In the genomic region with DNA sequence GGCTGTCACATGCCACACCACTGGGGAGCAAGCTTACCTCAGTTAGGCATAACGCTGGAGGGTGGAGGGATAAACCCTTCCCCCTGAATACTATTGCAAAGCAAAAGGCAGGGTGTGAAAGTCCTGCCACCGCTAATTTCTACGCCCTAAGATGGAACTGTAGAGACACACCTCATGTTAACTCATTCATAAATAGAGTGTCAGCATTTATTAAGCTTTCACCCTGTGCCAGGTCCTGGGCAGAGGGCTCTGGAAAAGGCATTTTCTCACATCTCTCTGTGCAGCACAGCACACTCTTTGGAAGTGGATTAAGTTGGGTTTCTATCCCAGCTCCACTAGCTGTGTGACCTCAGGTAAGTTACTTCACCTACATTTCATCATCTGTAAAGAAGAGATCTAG, we compare ENCODE assay signal across 19 cellular contexts. TPM values are rescaled to one million over a fixed set of nuclear protein-coding genes. Genes with fewer than 3 reads are reported as not detected.
DNase-seq lines count a peak whose midpoint lies in the region; ATAC-seq, FAIRE-seq and TF ChIP-seq lines count a peak whose summit lies in the region.
"Had no signal": no experiment of that assay in that cellular context is flagged by ENCODE, and none has a peak within 500 bp of the region (broad histone marks: within the 10 kb centered on the region; RNA-seq: fewer than 3 reads in every experiment).

No MANE protein-coding gene starts in this region.

- H3K14ac ChIP-seq in IMR-90 (replicated peaks; ENCODE audit: low read depth, low read length), result no peak overlapping the region

- H3K79me2 ChIP-seq in K562 (ENCODE audit: control insufficient read depth, insufficient read depth, low read length) (no peaks in the 10 kb centered on the region), MM.1S (ENCODE audit: low read length) (no peaks in the 10 kb centered on the region)

- H3K56ac ChIP-seq in IMR-90 (ENCODE audit: extremely low read depth, insufficient read depth, low read length), result no peak overlapping the region

- no peaks in the 10 kb centered on the region for H3K9me3 ChIP-seq in A549
- no peaks in the 10 kb centered on the region for H3K9me3 ChIP-seq in IMR-90 (ENCODE audit: control insufficient read depth, insufficient read depth, low read length)
- H3K9me3 ChIP-seq in K562 (replicated peaks; ENCODE audit: control insufficient read depth, insufficient read depth, low read depth, low read length), result no peaks in the 10 kb centered on the region
- no peaks in the 10 kb centered on the region for H3K9me3 ChIP-seq in MM.1S (replicated peaks; ENCODE audit: insufficient read depth, low read length)
- H3K9me3 ChIP-seq: BLaER1, Caco-2, HAP-1 had no signal

- 0 out of 2 replicates have a peak, but pooled peaks cover 4% of the 10 kb centered on the region for H3K9me1 ChIP-seq in IMR-90 (ENCODE audit: insufficient read depth, low read length)
- no peaks in the 10 kb centered on the region for H3K9me1 ChIP-seq in K562 (ENCODE audit: control insufficient read depth, insufficient read depth, low read length)

- dilution Hi-C loops in IMR-90 (cut with HindIII; ENCODE audit: low sequenced_read_pairs, unreplicated experiment), result no loop called here

- H4K20me1 ChIP-seq in IMR-90 (ENCODE audit: insufficient read depth, low read length) (no peaks in the 10 kb centered on the region), K562 (replicated peaks; ENCODE audit: control insufficient read depth, insufficient read depth, low read length) (no peaks in the 10 kb centered on the region), MM.1S (ENCODE audit: insufficient read depth, low read length) (no peaks in the 10 kb centered on the region)
- H4K20me1 ChIP-seq: BLaER1 had no signal

- no TSS peak for BruUV-seq in IMR-90 (replicated peaks; lab: Mats Ljungman, UMichigan)
- no TSS peak for BruUV-seq in K562 (replicated peaks; lab: Mats Ljungman, UMichigan)

- H2BK5ac ChIP-seq in IMR-90 (ENCODE audit: low read depth, low read length, poor library complexity, severe bottlenecking), result no peak overlapping the region

- H4K5ac ChIP-seq in IMR-90 (ENCODE audit: low read depth, low read length), result no peak overlapping the region

- H3K27ac ChIP-seq in A549 (no peak overlapping the region), IMR-90 (ENCODE audit: insufficient read depth, low read length) (no peak overlapping the region), K562 (ENCODE audit: extremely low read depth, low read depth, low read length) (no peak overlapping the region), MM.1S (ENCODE audit: low read length) (no peak overlapping the region)
- H3K27ac ChIP-seq: BLaER1, C4-2B had no signal

- TF ChIP-seq EP300 in A549 (IDR thresholded peaks at IDR 0.05) (no peak), K562 (IDR thresholded peaks at IDR 0.05; ENCODE audit: low read length) (no peak)

- DNase-seq in A549 (ENCODE audit: low read depth in 1 of 2, low spot score in 1 of 2), result no peak
- no peak for DNase-seq in IMR-90
- DNase-seq in K562 (ENCODE audit: extremely low read depth in 1 of 4, low spot score in 3 of 4), result no peak
- DNase-seq in NCI-H1930 (lab: John Stamatoyannopoulos, UW), result no peak
- DNase-seq in MM.1S, result no peak
- DNase-seq in omental fat pad (ENCODE audit: low spot score), result no peak
- DNase-seq: Caco-2; CD4-positive, CD25-positive, alpha-beta regulatory T cell; CD8-positive, alpha-beta T cell; DMS153; DND-41; GOT3; HFFc6 had no signal

- H3K79me1 ChIP-seq in IMR-90 (ENCODE audit: low read depth in 1 of 2, low read length in 2 of 2), result no peaks in the 10 kb centered on the region

- no peak overlapping the region for H4K8ac ChIP-seq in IMR-90 (ENCODE audit: low read depth in 2 of 2, low read length in 2 of 2)

- ATAC-seq in A549, result no peak
- ATAC-seq in IMR-90 (ENCODE audit: low read depth), result no peak
- no peak for ATAC-seq in K562
- ATAC-seq in omental fat pad (ENCODE audit: low FRiP score), result no peak
- ATAC-seq: CD8-positive, alpha-beta T cell had no signal

- H3K27me3 ChIP-seq in IMR-90 (ENCODE audit: control insufficient read depth, insufficient read depth, low read length) (no peaks in the 10 kb centered on the region), K562 (ENCODE audit: control insufficient read depth in 2 of 2, insufficient read depth in 2 of 2, low read length in 2 of 2) (no peaks in the 10 kb centered on the region), MM.1S (replicated peaks; ENCODE audit: insufficient read depth, low read length) (no peaks in the 10 kb centered on the region)
- H3K27me3 ChIP-seq: BLaER1 had no signal

- H2AK5ac ChIP-seq in IMR-90 (ENCODE audit: low read depth, low read length), result no peak overlapping the region

- no peak overlapping the region for H2BK15ac ChIP-seq in IMR-90 (ENCODE audit: low read depth, low read length)

- H4K91ac ChIP-seq in IMR-90 (ENCODE audit: insufficient read depth, low read depth, low read length), result no peak overlapping the region

- H3K36me3 ChIP-seq in IMR-90 (ENCODE audit: control insufficient read depth, insufficient read depth, low read length), result peaks cover 9% of the 10 kb centered on the region
- H3K36me3 ChIP-seq in K562 (ENCODE audit: control insufficient read depth, insufficient read depth, low read length), result peaks cover 32% of the 10 kb centered on the region
- H3K36me3 ChIP-seq in MM.1S (replicated peaks; ENCODE audit: insufficient read depth, low read length), result no peaks in the 10 kb centered on the region

- FAIRE-seq in A549 (lab: Jason Lieb, UNC) (no peak), K562 (lab: Jason Lieb, UNC) (no peak)
- FAIRE-seq: G401.6, GM12892, H54 had no signal

- no peaks in the 10 kb centered on the region for H3K9me2 ChIP-seq in MM.1S (replicated peaks; ENCODE audit: insufficient read depth, low read length)

- H2BK20ac ChIP-seq in IMR-90 (ENCODE audit: low read depth, low read length), result no peak overlapping the region

- CTCF ChIA-PET in A549 (lab: Yijun Ruan, JAX) (interaction anchor here (1.3 to 1.9 kb wide), 2 partner anchors 10 to 291 kb away, joined by 5 read pairs; no protein-coding TSS in a partner anchor), IMR-90 (lab: Yijun Ruan, JAX) (no interaction called here), K562 (lab: Yijun Ruan, JAX; ENCODE audit: low intra/inter-chr PET ratio) (no interaction called here)

- TF ChIP-seq POLR2A in A549 (IDR thresholded peaks at IDR 0.05; ENCODE audit: low read length) (no peak), IMR-90 (IDR thresholded peaks at IDR 0.05; ENCODE audit: low read depth, low read length) (no peak), K562 (conservative IDR thresholded peaks at IDR 0.05) (no peak)

- TF ChIP-seq CTCF in A549 (IDR thresholded peaks at IDR 0.05), result no peak
- TF ChIP-seq CTCF in IMR-90 (conservative IDR thresholded peaks at IDR 0.05; ENCODE audit: low read depth, low read length), result no peak
- TF ChIP-seq CTCF in K562 (IDR thresholded peaks at IDR 0.05 in 2 of 3, conservative IDR thresholded peaks at IDR 0.05 in 1 of 3; ENCODE audit: insufficient read depth in 2 of 3, low read depth in 1 of 3, low read length in 3 of 3), result no peak
- TF ChIP-seq CTCF in MM.1S (IDR thresholded peaks at IDR 0.05; ENCODE audit: low read length), result no peak
- no peak for TF ChIP-seq CTCF in omental fat pad (IDR thresholded peaks at IDR 0.05)

- no peak overlapping the region for H2AK9ac ChIP-seq in IMR-90 (replicated peaks; ENCODE audit: low read depth, low read length, poor library complexity)

- POLR2A ChIA-PET in A549 (lab: Yijun Ruan, JAX), result no interaction called here
- POLR2A ChIA-PET in IMR-90 (lab: Charles Lee; ENCODE audit: unreplicated experiment), result no interaction called here
- POLR2A ChIA-PET in K562 (lab: Yijun Ruan, JAX), result no interaction called here

- no peak overlapping the region for H3K18ac ChIP-seq in IMR-90 (ENCODE audit: low read depth, low read length)

- TF ChIP-seq RAD21 in A549 (conservative IDR thresholded peaks at IDR 0.05 in 1 of 2, IDR thresholded peaks at IDR 0.05 in 1 of 2) (no peak), IMR-90 (IDR thresholded peaks at IDR 0.05; ENCODE audit: low read length) (no peak), K562 (CRISPR knock-in tag; conservative IDR thresholded peaks at IDR 0.05 in 1 of 2, IDR thresholded peaks at IDR 0.05 in 1 of 2) (no peak)

- H3K9ac ChIP-seq in IMR-90 (ENCODE audit: low read depth, low read length) (no peak overlapping the region), K562 (ENCODE audit: insufficient read depth in 1 of 2, low read depth in 2 of 2, low read length in 2 of 2) (no peak overlapping the region), MM.1S (ENCODE audit: low read length) (no peak overlapping the region)
- H3K9ac ChIP-seq: BLaER1 had no signal

- no peaks in the 10 kb centered on the region for H3K4me1 ChIP-seq in A549
- no peaks in the 10 kb centered on the region for H3K4me1 ChIP-seq in IMR-90 (ENCODE audit: control insufficient read depth, insufficient read depth, low read length)
- peaks cover 15 to 20% of the 10 kb centered on the region in 2 experiments; a peak in 4 of 5 replicates for H3K4me1 ChIP-seq in K562 (replicated peaks in 1 of 2; ENCODE audit: control insufficient read depth in 2 of 2, insufficient read depth in 2 of 2, low read length in 2 of 2)
- no peaks in the 10 kb centered on the region for H3K4me1 ChIP-seq in MM.1S (ENCODE audit: low read length)
- H3K4me1 ChIP-seq: BLaER1, Caco-2 had no signal

- H2AFZ ChIP-seq in IMR-90 (replicated peaks; ENCODE audit: low read length, poor library complexity), result no peak overlapping the region
- H2AFZ ChIP-seq in K562 (ENCODE audit: low read depth, low read length), result no peak overlapping the region
- H2AFZ ChIP-seq in MM.1S (ENCODE audit: low read length), result no peak overlapping the region

- no peak overlapping the region for H3K4me2 ChIP-seq in A549
- H3K4me2 ChIP-seq in IMR-90 (ENCODE audit: low read depth, low read length), result no peak overlapping the region
- no peak overlapping the region for H3K4me2 ChIP-seq in K562 (ENCODE audit: insufficient read depth, low read length)
- no peak overlapping the region for H3K4me2 ChIP-seq in MM.1S (ENCODE audit: low read depth, low read length)
- H3K4me2 ChIP-seq: BLaER1 had no signal

- no peak overlapping the region for H2BK120ac ChIP-seq in IMR-90 (ENCODE audit: low read depth, low read length)

- H3K4me3 ChIP-seq in A549 (no peak overlapping the region), IMR-90 (ENCODE audit: insufficient read depth, low read depth, low read length) (no peak overlapping the region), K562 (no peak overlapping the region), MM.1S (ENCODE audit: low read length) (no peak overlapping the region)
- H3K4me3 ChIP-seq: BLaER1, HAP-1 had no signal

- intact Hi-C loops in IMR-90 (cut with micrococcal nuclease) (no loop called here), K562 (cut with micrococcal nuclease) (no loop called here)

- WGBS in A549 (ENCODE audit: missing lambda C conversion rate), result 93% methylated on average over 3 of the region's 3 CpGs
- WGBS in IMR-90 (ENCODE audit: extremely low coverage in 2 of 2, insufficient read length in 1 of 2), 2 experiments, result no CpG with 5 or more reads among the region's 3 CpGs
- 92% methylated on average over 3 of the region's 3 CpGs for WGBS in K562 (ENCODE audit: insufficient coverage, low coverage, missing lambda C conversion rate)

- no peaks in the 10 kb centered on the region for H3F3A ChIP-seq in MM.1S (ENCODE audit: insufficient read depth, low read length)

- in situ Hi-C loops in IMR-90 (cut with MboI; ENCODE audit: low sequenced_read_pairs) (no loop called here), K562 (cut with MboI) (no loop called here)

- no peak overlapping the region for H3K4ac ChIP-seq in IMR-90 (ENCODE audit: low read depth, low read length)

- no peak overlapping the region for H3K23ac ChIP-seq in IMR-90 (ENCODE audit: low read depth, low read length)

RNA-seq across cellular contexts. Expression of a gene that starts 21.8 kb away (rescaled TPM):
- polyA plus RNA-seq in A549 (2011; rRNA removed) (113 and 177 TPM in 2 replicates), A549 (2017; fragmentation: RNase III; extraction: RNeasy Plus Mini Kit Qiagen cat#74134 plus additional on column Dnase treatment) (118 to 152 TPM (median 121 TPM) in 3 replicates), IMR-90 (2012; rRNA removed) (80.5 and 81.4 TPM in 2 replicates), K562 (2011; rRNA removed) (247 and 349 TPM in 2 replicates), K562 (2014; fragmentation: Illumina TruSeq; extraction: Trizol) (198 and 252 TPM in 2 replicates), K562 (2014; fragmentation: Nextera tagmentation; extraction: Ambion mirVana) (100 to 1,000 TPM; 777 to 862 TPM), K562 (2014; rRNA removed) (271 and 298 TPM in 2 replicates)
- 112 and 120 TPM in 2 replicates for polyA plus RNA-seq in A549 (2012; cell fraction: cytosol; rRNA removed)
- polyA plus RNA-seq in A549 (2012; cell fraction: nucleus; rRNA removed), result 35.5 and 56.5 TPM in 2 replicates
- 29.2 and 36.2 TPM in 2 replicates for polyA minus RNA-seq in A549 (2011; rRNA and poly(A)+ RNA removed)
- total RNA-seq in IMR-90 (2012; rRNA removed) (66.5 and 158 TPM in 2 replicates), K562 (2014; rRNA removed) (149 and 174 TPM in 2 replicates), K562 (2014; rRNA removed; fragmentation: Illumina TruSeq; extraction: Trizol) (263 and 285 TPM in 2 replicates), K562 (2015; rRNA removed; fragmentation: Illumina TruSeq; extraction: Trizol) (181 and 217 TPM in 2 replicates), K562 (2021) (211 and 214 TPM in 2 replicates), omental fat pad (100 to 1,000 TPM in 1 of 4 donors, 10 to 100 TPM in 3; 69.1 to 100 (median 73.7) TPM)
- polyA plus RNA-seq in IMR-90 (2012; cell fraction: cytosol; rRNA removed), result 55.5 and 59.7 TPM in 2 replicates
- 15.6 and 52.6 TPM in 2 replicates for polyA plus RNA-seq in IMR-90 (2012; cell fraction: nucleus; rRNA removed; ENCODE audit: low replicate concordance)
- total RNA-seq in K562 (2011; cell fraction: chromatin; rRNA removed; ENCODE audit: low replicate concordance), result 120 and 171 TPM in 2 replicates
- 123 and 128 TPM in 2 replicates for total RNA-seq in K562 (2011; cell fraction: nucleolus; rRNA removed)
- 191 and 263 TPM in 2 replicates for total RNA-seq in K562 (2011; cell fraction: nucleoplasm; rRNA removed)
- 133 and 189 TPM in 2 replicates for polyA plus RNA-seq in K562 (2011; cell fraction: cytosol; rRNA removed)
- polyA plus RNA-seq in K562 (2011; cell fraction: nucleus; rRNA removed), result 63.2 and 95.0 TPM in 2 replicates
- polyA plus RNA-seq in K562 (2012), result 154 and 229 TPM in 2 replicates
- 116 and 118 TPM in 2 replicates for polyA minus RNA-seq in K562 (2011; rRNA and poly(A)+ RNA removed)
- 39.9 and 48.1 TPM in 2 replicates for polyA minus RNA-seq in K562 (2011; cell fraction: cytosol; rRNA and poly(A)+ RNA removed)
- polyA minus RNA-seq in K562 (2011; cell fraction: nucleus; rRNA and poly(A)+ RNA removed), result 44.7 and 82.3 TPM in 2 replicates

RNA-seq across cellular contexts. Expression of a gene that starts 46.5 kb away (rescaled TPM):
- polyA plus RNA-seq in A549 (2011; rRNA removed), result 173 and 230 TPM in 2 replicates
- 185 and 217 TPM in 2 replicates for polyA plus RNA-seq in A549 (2012; cell fraction: cytosol; rRNA removed)
- polyA plus RNA-seq in A549 (2012; cell fraction: nucleus; rRNA removed), result 111 and 117 TPM in 2 replicates
- polyA plus RNA-seq in A549 (2017; fragmentation: RNase III; extraction: RNeasy Plus Mini Kit Qiagen cat#74134 plus additional on column Dnase treatment), result 152 to 178 TPM (median 161 TPM) in 3 replicates
- polyA minus RNA-seq in A549 (2011; rRNA and poly(A)+ RNA removed), result 40.2 and 46.0 TPM in 2 replicates
- total RNA-seq in IMR-90 (2012; rRNA removed), result 129 and 141 TPM in 2 replicates
- 170 and 175 TPM in 2 replicates for polyA plus RNA-seq in IMR-90 (2012; rRNA removed)
- 101 and 219 TPM in 2 replicates for polyA plus RNA-seq in IMR-90 (2012; cell fraction: cytosol; rRNA removed)
- polyA plus RNA-seq in IMR-90 (2012; cell fraction: nucleus; rRNA removed; ENCODE audit: low replicate concordance), result 81.3 and 113 TPM in 2 replicates
- total RNA-seq in K562 (2011; cell fraction: chromatin; rRNA removed; ENCODE audit: low replicate concordance), result 79.7 and 82.0 TPM in 2 replicates
- 114 and 131 TPM in 2 replicates for total RNA-seq in K562 (2011; cell fraction: nucleolus; rRNA removed)
- 125 and 142 TPM in 2 replicates for total RNA-seq in K562 (2011; cell fraction: nucleoplasm; rRNA removed)
- total RNA-seq in K562 (2014; rRNA removed), result 151 TPM in 2 replicates
- total RNA-seq in K562 (2014; rRNA removed; fragmentation: Illumina TruSeq; extraction: Trizol), result 213 and 225 TPM in 2 replicates
- total RNA-seq in K562 (2015; rRNA removed; fragmentation: Illumina TruSeq; extraction: Trizol), result 150 and 160 TPM in 2 replicates
- total RNA-seq in K562 (2021), result 183 and 204 TPM in 2 replicates
- 319 and 402 TPM in 2 replicates for polyA plus RNA-seq in K562 (2011; rRNA removed)
- 252 and 276 TPM in 2 replicates for polyA plus RNA-seq in K562 (2011; cell fraction: cytosol; rRNA removed)
- polyA plus RNA-seq in K562 (2011; cell fraction: nucleus; rRNA removed), result 76.8 and 123 TPM in 2 replicates
- polyA plus RNA-seq in K562 (2012), result 226 and 283 TPM in 2 replicates
- polyA plus RNA-seq in K562 (2014; fragmentation: Illumina TruSeq; extraction: Trizol), result 209 and 263 TPM in 2 replicates
- polyA plus RNA-seq in K562 (2014; fragmentation: Nextera tagmentation; extraction: Ambion mirVana), result 100 to 1,000 TPM; 472 to 496 TPM
- polyA plus RNA-seq in K562 (2014; rRNA removed), result 264 and 287 TPM in 2 replicates
- 118 and 125 TPM in 2 replicates for polyA minus RNA-seq in K562 (2011; rRNA and poly(A)+ RNA removed)
- polyA minus RNA-seq in K562 (2011; cell fraction: cytosol; rRNA and poly(A)+ RNA removed), result 42.3 and 50.0 TPM in 2 replicates
- polyA minus RNA-seq in K562 (2011; cell fraction: nucleus; rRNA and poly(A)+ RNA removed), result 13.3 and 23.7 TPM in 2 replicates
- 100 to 1,000 TPM in 2 of 4 donors, 10 to 100 TPM in 2; 97.9 to 144 (median 116) TPM for total RNA-seq in omental fat pad
